In genomic region chr2:95387358-95387757, GRCh38 we compare ENCODE assay signal across 15 cellular contexts. TPM values are rescaled to one million over a fixed set of nuclear protein-coding genes. Genes with fewer than 3 reads are reported as not detected.
A peak's percentile ranks its signal among the peaks of the same experiment; 100 is the strongest.
DNase-seq lines count a peak whose midpoint lies in the region; ATAC-seq and TF ChIP-seq lines count a peak whose summit lies in the region.
"Had no signal": no experiment of that assay in that cellular context is flagged by ENCODE, and none has a peak within 500 bp of the region (broad histone marks: within the 10 kb centered on the region; RNA-seq: fewer than 3 reads in every experiment).

No MANE protein-coding gene starts in this region.

- no peak for TF ChIP-seq CTCF in natural killer cell (IDR thresholded peaks at IDR 0.05)

- no peak overlapping the region for H3K4me3 Mint-ChIP-seq in natural killer cell
- H3K4me3 Mint-ChIP-seq: CD14-positive monocyte; CD4-positive, alpha-beta memory T cell had no signal

- H3K27me3 Mint-ChIP-seq in natural killer cell (ENCODE audit: low read depth in 2 of 2), result no peaks in the 10 kb centered on the region

- DNase-seq in activated CD4-positive, CD25-positive, alpha-beta regulatory T cell treated with anti-CD3 and anti-CD28 coated beads, Interleukin-2, amount 50 U/mL, for 72 hours, result peak; percentile 1
- DNase-seq in islet precursor cell (peak; percentile 19), posterior vena cava (ENCODE audit: low spot score) (peak; percentile 47), inferior parietal cortex (ENCODE audit: extremely low spot score) (no peak), natural killer cell (no peak), DMS153 treated with DMSO at 0.1 percent for 48 hours (lab: John Stamatoyannopoulos, UW; ENCODE audit: unreplicated experiment) (no peak)
- DNase-seq: CD4-positive, alpha-beta memory T cell; DMS153; DMS79 treated with DMSO at 0.1 percent for 48 hours; GF-D8 had no signal

- H3K9me3 Mint-ChIP-seq in natural killer cell, result no peaks in the 10 kb centered on the region
- H3K9me3 Mint-ChIP-seq: CD4-positive, alpha-beta memory T cell had no signal

- H3K27ac Mint-ChIP-seq in natural killer cell, result no peak overlapping the region
- H3K27ac Mint-ChIP-seq: CD14-positive monocyte; CD4-positive, alpha-beta memory T cell had no signal

- no peak for ATAC-seq in activated CD4-positive, CD25-positive, alpha-beta regulatory T cell treated with anti-CD3 and anti-CD28 coated beads, Interleukin-2, amount 50 U/mL, for 24 hours
- no peak for ATAC-seq in natural killer cell
- ATAC-seq: A549, GM12878, HepG2 had no signal

- intact Hi-C loops in posterior vena cava (cut with DNase I), result no loop called here
- intact Hi-C loops in natural killer cell (cut with micrococcal nuclease), result no loop called here

- no peaks in the 10 kb centered on the region for H3K4me1 Mint-ChIP-seq in natural killer cell

- H3K36me3 Mint-ChIP-seq in natural killer cell, result no peaks in the 10 kb centered on the region
- H3K36me3 Mint-ChIP-seq: CD14-positive monocyte; CD4-positive, alpha-beta memory T cell had no signal

RNA-seq across cellular contexts. Expression of gene FAHD2A, which starts 15.2 kb away (rescaled TPM):
- total RNA-seq in posterior vena cava (10 to 100 TPM; 14.1 to 18.3 TPM), natural killer cell (10 to 100 TPM; 21.6 to 25.4 (median 22.0) TPM)

Comparison
In these comparisons a context has a peak if more than half of its experiments do, and no peak if none do; other contexts are left out.
1. DNase-seq: peak in activated CD4-positive, CD25-positive, alpha-beta regulatory T cell treated with anti-CD3 and anti-CD28 coated beads, Interleukin-2, amount 50 U/mL, for 72 hours (single experiment), islet precursor cell (single experiment) and posterior vena cava (single experiment); none in inferior parietal cortex (single experiment), natural killer cell (single experiment) and DMS153 treated with DMSO at 0.1 percent for 48 hours (single experiment).